ENCODE assay signal across 8 cellular contexts in the genomic region with DNA sequence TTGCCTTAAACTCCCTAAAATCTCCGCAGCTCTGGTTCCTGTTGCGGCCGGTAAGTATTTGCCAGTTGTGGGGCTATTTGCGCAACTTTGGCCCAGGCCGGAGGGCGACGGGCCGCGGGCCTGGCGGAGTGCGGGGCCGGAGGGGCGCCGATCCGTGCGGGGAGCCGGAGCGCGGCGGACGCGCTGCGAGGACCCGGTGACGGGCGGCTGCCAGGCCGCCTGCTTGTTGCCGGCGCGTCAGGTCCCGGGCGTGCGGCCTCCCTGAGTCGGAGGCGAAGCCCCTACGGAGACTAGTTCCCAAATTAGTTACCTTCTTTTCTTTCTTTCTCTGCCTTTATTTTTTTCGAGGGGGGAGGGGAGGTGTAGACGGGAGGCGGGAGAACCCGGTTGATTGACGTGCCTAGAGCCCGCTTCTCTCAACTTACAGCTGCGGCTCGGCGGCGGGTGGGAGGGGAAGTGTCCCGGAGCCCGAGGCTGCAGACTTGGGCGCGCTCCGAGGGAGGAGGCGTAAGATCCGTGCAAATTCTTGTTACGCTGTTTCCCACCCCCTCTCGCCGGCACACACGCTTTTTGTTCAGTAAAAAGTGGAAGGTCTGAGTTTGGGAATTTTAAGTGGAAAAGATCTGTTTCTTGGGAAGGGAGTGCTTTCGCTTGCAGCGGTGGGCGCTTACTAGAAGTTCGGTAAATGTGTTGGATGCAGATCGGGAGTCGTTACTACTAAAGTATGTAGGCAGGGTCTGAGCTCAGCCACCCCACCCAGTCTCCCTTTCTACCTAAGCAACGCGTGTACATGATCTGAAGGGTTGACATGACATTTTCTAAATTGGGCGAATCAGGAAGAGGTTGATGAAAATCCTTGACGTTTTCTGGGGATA. TPM values are rescaled to one million over a fixed set of nuclear protein-coding genes. Genes with fewer than 3 reads are reported as not detected.
DNase-seq lines count a peak whose midpoint lies in the region; ATAC-seq, FAIRE-seq and TF ChIP-seq lines count a peak whose summit lies in the region.

No MANE protein-coding gene starts in this region.

- ATAC-seq in HG02763 (IDR thresholded peaks at IDR 0.05; ENCODE audit: unreplicated experiment) = peak; percentile 31

- DNase-seq in GDM1 (lab: John Stamatoyannopoulos, UW) = peak; percentile 78
- peak; percentile 51 for DNase-seq in NCI-H187 treated with DMSO at 0.1 percent for 48 hours (lab: John Stamatoyannopoulos, UW)
- peak; percentile 77 for DNase-seq in T-helper 9 cell
- DNase-seq in astrocyte (ENCODE audit: low read depth) = peak; percentile 73
- peak; percentile 94 for DNase-seq in hepatocyte (ENCODE audit: low spot score)
- DNase-seq in putamen (ENCODE audit: low spot score) = peak; percentile 92
- DNase-seq in urothelium cell line (ENCODE audit: low spot score) = peak; percentile 97

- H3K4me1 ChIP-seq in astrocyte (ENCODE audit: insufficient read depth, low read length) (peaks cover 44% of the 10 kb centered on the region), hepatocyte (ENCODE audit: insufficient read depth) (peaks cover 50% of the 10 kb centered on the region)

- peak overlapping the region; percentile 97 for H3K4me3 Mint-ChIP-seq in astrocyte (ENCODE audit: unreplicated experiment)

- H3K4me1 Mint-ChIP-seq in astrocyte (ENCODE audit: low read depth, unreplicated experiment) = peaks cover 42% of the 10 kb centered on the region

- H3K4me2 ChIP-seq in astrocyte (ENCODE audit: low read length) (peak overlapping the region; percentile 93), hepatocyte (peak overlapping the region; percentile 90)

- H3K27ac ChIP-seq in astrocyte (ENCODE audit: low read depth, low read length) = peak overlapping the region; percentile 97
- peak overlapping the region; percentile 100 for H3K27ac ChIP-seq in hepatocyte

- H4K20me1 ChIP-seq in astrocyte (ENCODE audit: insufficient read depth, low read length) (peaks cover 48% of the 10 kb centered on the region), hepatocyte (ENCODE audit: insufficient read depth, poor library complexity, severe bottlenecking) (peaks cover 47% of the 10 kb centered on the region)

- no peaks in the 10 kb centered on the region for H3K9me3 ChIP-seq in astrocyte (ENCODE audit: insufficient read depth, low read depth, low read length)
- no peaks in the 10 kb centered on the region for H3K9me3 ChIP-seq in hepatocyte (ENCODE audit: low read depth)

- H3K9ac ChIP-seq in astrocyte (ENCODE audit: low read length) = peak overlapping the region; percentile 99

- WGBS in hepatocyte (ENCODE audit: low lambda C conversion rate, missing lambda C conversion rate) = under 1% methylated on average over 58 of the region's 67 CpGs

- H3K27me3 ChIP-seq in astrocyte (ENCODE audit: insufficient read depth, low read length) = no peaks in the 10 kb centered on the region
- H3K27me3 ChIP-seq in hepatocyte = no peaks in the 10 kb centered on the region

- peak overlapping the region; percentile 94 for H3K27ac Mint-ChIP-seq in astrocyte (ENCODE audit: unreplicated experiment)

- TF ChIP-seq CTCF in astrocyte (IDR thresholded peaks at IDR 0.05; ENCODE audit: insufficient read depth, low read depth, low read length) (no peak), hepatocyte (IDR thresholded peaks at IDR 0.05; ENCODE audit: poor library complexity) (no peak)

- no peaks in the 10 kb centered on the region for H3K36me3 ChIP-seq in astrocyte (ENCODE audit: insufficient read depth, low read length)
- no peaks in the 10 kb centered on the region for H3K36me3 ChIP-seq in hepatocyte (replicated peaks; ENCODE audit: insufficient read depth, low read depth)

- H3K4me3 ChIP-seq in astrocyte (ENCODE audit: insufficient read depth, low read depth, low read length) = peak overlapping the region; percentile 87
- peak overlapping the region; percentile 91 for H3K4me3 ChIP-seq in hepatocyte

- H3K9me3 Mint-ChIP-seq in astrocyte (ENCODE audit: unreplicated experiment) = no peaks in the 10 kb centered on the region

- peaks cover 86% of the 10 kb centered on the region for H3K79me2 ChIP-seq in astrocyte (ENCODE audit: insufficient read depth, low read length)
- peaks cover 67% of the 10 kb centered on the region for H3K79me2 ChIP-seq in hepatocyte

- H3K9me2 ChIP-seq in hepatocyte (replicated peaks; ENCODE audit: insufficient read depth) = no peaks in the 10 kb centered on the region

- H2AFZ ChIP-seq in astrocyte (ENCODE audit: low read depth, low read length) = peak overlapping the region; percentile 47
- peak overlapping the region; percentile 76 for H2AFZ ChIP-seq in hepatocyte

- H3K36me3 Mint-ChIP-seq in astrocyte (ENCODE audit: low read depth, unreplicated experiment) = peaks cover 5% of the 10 kb centered on the region

- no peaks in the 10 kb centered on the region for H3K27me3 Mint-ChIP-seq in astrocyte (ENCODE audit: low read depth, unreplicated experiment)

- FAIRE-seq in astrocyte (lab: Jason Lieb, UNC) (no peak), urothelium cell line (lab: Jason Lieb, UNC) (peak; percentile 44)

RNA-seq across cellular contexts. Expression of gene ZBTB1, which starts 0.6 kb away (rescaled TPM):
- total RNA-seq in astrocyte = 43.0 and 45.2 TPM in 2 replicates
- 60.4 and 65.3 TPM in 2 replicates for total RNA-seq in hepatocyte
- 23.6 and 30.3 TPM in 2 replicates for polyA plus RNA-seq in hepatocyte

RNA-seq across cellular contexts. Expression of gene ZBTB25, which starts 1.5 kb away (rescaled TPM):
- total RNA-seq in astrocyte (9.5 and 9.7 TPM in 2 replicates), hepatocyte (7.2 and 8.4 TPM in 2 replicates)
- polyA plus RNA-seq in hepatocyte = 7.0 and 8.4 TPM in 2 replicates

RNA-seq across cellular contexts. Expression of gene HSPA2, which starts 35.4 kb away (rescaled TPM):
- 2.8 and 3.5 TPM in 2 replicates for total RNA-seq in astrocyte
- 0.93 and 3.3 TPM in 2 replicates for total RNA-seq in hepatocyte
- 2.9 and 5.0 TPM in 2 replicates for polyA plus RNA-seq in hepatocyte

RNA-seq across cellular contexts. Expression of gene AKAP5, which starts 39.8 kb away (rescaled TPM):
- total RNA-seq in astrocyte = 2.9 and 3.1 TPM in 2 replicates
- total RNA-seq in hepatocyte = 7.8 and 9.4 TPM in 2 replicates
- polyA plus RNA-seq in hepatocyte = 0.60 and 1.4 TPM in 2 replicates

RNA-seq across cellular contexts. Expression of gene PPP1R36, which starts 44.6 kb away (rescaled TPM):
- total RNA-seq in astrocyte (0.91 and 0.94 TPM in 2 replicates), hepatocyte (0.20 and 0.23 TPM in 2 replicates)
- 0.11 TPM in 1 of 2 replicates, not detected in the other for polyA plus RNA-seq in hepatocyte

Comparison
In these comparisons a context has a peak if more than half of its experiments do, and no peak if none do; other contexts are left out.
1. Peak in every context shown above with its lines: DNase-seq, ATAC-seq, H3K4me3 ChIP-seq and H3K27ac ChIP-seq.